ENCODE assay signal across 9 cellular contexts in the genomic region with DNA sequence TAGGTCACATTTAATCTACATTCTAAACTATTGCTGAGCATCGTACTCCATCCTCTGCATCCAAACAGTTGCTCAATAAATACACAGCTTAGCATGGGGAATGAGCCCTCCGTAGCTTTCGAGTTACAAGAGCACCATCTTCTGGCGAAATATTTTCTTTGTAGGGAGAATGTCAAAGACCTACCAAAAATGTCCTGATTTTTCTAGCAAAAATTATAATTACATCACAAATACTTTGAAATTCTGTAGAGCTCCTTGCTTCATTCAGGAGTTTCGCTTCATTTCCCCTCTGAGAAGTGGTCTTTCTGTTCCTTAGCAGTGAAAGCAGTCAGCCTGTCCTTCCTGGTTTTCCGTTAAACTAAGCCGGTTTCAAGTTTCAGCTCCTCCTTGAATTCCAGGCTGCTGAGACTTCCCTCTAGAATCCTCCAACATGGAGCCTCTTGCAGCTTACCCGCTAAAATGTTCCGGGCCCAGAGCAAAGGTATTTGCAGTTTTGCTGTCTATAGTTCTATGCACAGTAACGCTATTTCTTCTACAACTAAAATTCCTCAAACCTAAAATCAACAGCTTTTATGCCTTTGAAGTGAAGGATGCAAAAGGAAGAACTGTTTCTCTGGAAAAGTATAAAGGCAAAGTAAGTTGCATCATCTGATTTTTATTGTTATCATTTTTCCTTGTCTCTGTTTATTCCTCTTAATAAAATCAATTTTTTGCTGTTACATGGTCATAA. TPM values are rescaled to one million over a fixed set of nuclear protein-coding genes. Genes with fewer than 3 reads are reported as not detected.
A peak's percentile ranks its signal among the peaks of the same experiment; 100 is the strongest.
DNase-seq lines count a peak whose midpoint lies in the region; ATAC-seq and TF ChIP-seq lines count a peak whose summit lies in the region.
"Had no signal": no experiment of that assay in that cellular context is flagged by ENCODE, and none has a peak within 500 bp of the region (broad histone marks: within the 10 kb centered on the region; RNA-seq: fewer than 3 reads in every experiment).

A gene with protein sequence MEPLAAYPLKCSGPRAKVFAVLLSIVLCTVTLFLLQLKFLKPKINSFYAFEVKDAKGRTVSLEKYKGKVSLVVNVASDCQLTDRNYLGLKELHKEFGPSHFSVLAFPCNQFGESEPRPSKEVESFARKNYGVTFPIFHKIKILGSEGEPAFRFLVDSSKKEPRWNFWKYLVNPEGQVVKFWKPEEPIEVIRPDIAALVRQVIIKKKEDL (plus strand): TSS at position 409 of the 730 bp plus-strand sequence. CDS start 22 bp downstream, at position 431.

- H3K4me2 ChIP-seq in BLaER1 treated with 17β-estradiol and CSF1 and Interleukin-3, amounts not matched to agents 10 nM and 100 nM, result peak within 1 kb of the TSS in 9 of 11 experiments; percentile 14 to 46 (median 25); a peak in 9 of 22 replicates
- H3K4me2 ChIP-seq in PC-3 (ENCODE audit: low read length), result peak within 1 kb of the TSS; percentile 95

- peaks cover 16% of the 10 kb centered on the region for H3K79me2 ChIP-seq in PC-3 (ENCODE audit: low read length)

- no peaks in the 10 kb centered on the region for H3F3A ChIP-seq in PC-3 (ENCODE audit: low read length, unreplicated experiment)

- ATAC-seq in PC-3 (peak; percentile 91), lower lobe of right lung (peak; percentile 64 to 79), thoracic aorta (ENCODE audit: insufficient number of reproducible peaks, low FRiP score, low read depth) (peak; percentile 64)

- 0 out of 22 replicates have a peak within 1 kb of the TSS, but pooled peaks of 1 of the 11 experiments have one; percentile 24 for H3K9ac ChIP-seq in BLaER1 treated with 17β-estradiol and CSF1 and Interleukin-3, amounts not matched to agents 10 nM and 100 nM
- H3K9ac ChIP-seq in PC-3 (ENCODE audit: low read length) (peak within 1 kb of the TSS; percentile 78), duodenal mucosa (ENCODE audit: low read depth in 1 of 2, low read length in 2 of 2) (peak within 1 kb of the TSS in 1 of 2 donors; percentile 10)

- no peaks in the 10 kb centered on the region for H3K27me3 ChIP-seq in BLaER1 treated with 17β-estradiol and CSF1 and Interleukin-3, amounts not matched to agents 10 nM and 100 nM
- H3K27me3 ChIP-seq in PC-3 (ENCODE audit: low read length), result no peaks in the 10 kb centered on the region
- peaks cover 5 to 10% of the 10 kb centered on the region in 2 donors for H3K27me3 ChIP-seq in duodenal mucosa (ENCODE audit: control insufficient read depth in 1 of 2, insufficient read depth in 2 of 2, low read length in 2 of 2)
- H3K27me3 ChIP-seq in lower lobe of right lung (ENCODE audit: low read depth), result no peaks in the 10 kb centered on the region
- H3K27me3 ChIP-seq in thoracic aorta (replicated peaks; ENCODE audit: insufficient read depth), result no peaks in the 10 kb centered on the region

- peaks cover 9 to 16% (median 14%) of the 10 kb centered on the region in 11 experiments for H3K9me3 ChIP-seq in BLaER1 treated with 17β-estradiol and CSF1 and Interleukin-3, amounts not matched to agents 10 nM and 100 nM (replicated peaks in 1 of 11)
- H3K9me3 ChIP-seq in PC-3 (ENCODE audit: low read length) (no peaks in the 10 kb centered on the region), duodenal mucosa (ENCODE audit: control insufficient read depth in 1 of 2, low read length in 2 of 2) (no peaks in the 10 kb centered on the region), lower lobe of right lung (no peaks in the 10 kb centered on the region), thoracic aorta (no peaks in the 10 kb centered on the region)

- POLR2A ChIA-PET in PC-3 (lab: Charles Lee; ENCODE audit: unreplicated experiment), result interaction anchor here (0.6 to 0.7 kb wide), 3 partner anchors 12 to 447 kb away, joined by 3 to 4 read pairs (median 3); no protein-coding TSS in a partner anchor

- H3K36me3 ChIP-seq in BLaER1 treated with 17β-estradiol and CSF1 and Interleukin-3, amounts not matched to agents 10 nM and 100 nM, result no peaks in the 10 kb centered on the region
- H3K36me3 ChIP-seq in PC-3 (ENCODE audit: low read depth, low read length) (no peaks in the 10 kb centered on the region; the same call in 1 of the 2 replicates), duodenal mucosa (ENCODE audit: control insufficient read depth in 1 of 2, insufficient read depth in 2 of 2, low read length in 2 of 2) (no peaks in the 10 kb centered on the region), lower lobe of right lung (no peaks in the 10 kb centered on the region), thoracic aorta (no peaks in the 10 kb centered on the region)

- no peaks in the 10 kb centered on the region for H4K20me1 ChIP-seq in BLaER1 treated with 17β-estradiol and CSF1 and Interleukin-3, amounts not matched to agents 10 nM and 100 nM
- no peaks in the 10 kb centered on the region for H4K20me1 ChIP-seq in PC-3 (ENCODE audit: low read length)

- peak; percentile 91 for DNase-seq in HCEC 1CT
- DNase-seq in PC-3, result peak; percentile 72
- DNase-seq in lower lobe of right lung, result no peak
- DNase-seq in thoracic aorta (ENCODE audit: low spot score), result no peak
- no peak for DNase-seq in NCI-H1105 treated with DMSO at 0.1 percent for 48 hours (lab: John Stamatoyannopoulos, UW)
- DNase-seq in activated CD8-positive, alpha-beta memory T cell treated with anti-CD3 and anti-CD28 coated beads, Interleukin-2, amount 50 U/mL, for 48 hours, result no peak

- no peak within 1 kb of the TSS for H3K27ac ChIP-seq in BLaER1 treated with 17β-estradiol and CSF1 and Interleukin-3, amounts not matched to agents 10 nM and 100 nM
- H3K27ac ChIP-seq in PC-3 (ENCODE audit: low read length) (peak within 1 kb of the TSS; percentile 54), duodenal mucosa (ENCODE audit: low read depth, low read length) (no peak within 1 kb of the TSS), lower lobe of right lung (peak within 1 kb of the TSS; percentile 48), thoracic aorta (peak within 1 kb of the TSS; percentile 50 to 55)

- H3K4me1 ChIP-seq in BLaER1 treated with 17β-estradiol and CSF1 and Interleukin-3, amounts not matched to agents 10 nM and 100 nM, result peaks cover 3 to 23% (median 12%) of the 10 kb centered on the region in 10 experiments; a peak in 19 of 20 replicates
- H3K4me1 ChIP-seq in PC-3 (ENCODE audit: insufficient read depth, low read length) (peaks cover 12% of the 10 kb centered on the region), duodenal mucosa (ENCODE audit: control insufficient read depth in 1 of 2, insufficient read depth in 2 of 2, low read length in 2 of 2) (peaks cover 7% of the 10 kb centered on the region in 2 donors), lower lobe of right lung (no peaks in the 10 kb centered on the region), thoracic aorta (ENCODE audit: control insufficient read depth in 1 of 2, low read depth in 2 of 2) (peaks cover 2 to 7% of the 10 kb centered on the region in 2 donors)

- TF ChIP-seq CTCF in PC-3 (conservative IDR thresholded peaks at IDR 0.05; ENCODE audit: low read depth, low read length) (peak; percentile 88), lower lobe of right lung (IDR thresholded peaks at IDR 0.05) (peak; percentile 49), thoracic aorta (IDR thresholded peaks at IDR 0.05) (peak; percentile 52)

- CTCF ChIA-PET in PC-3 (lab: Charles Lee), result interaction anchor here (0.6 to 1.6 kb wide), 12 partner anchors 12 to 643 kb away, joined by 3 to 26 read pairs (median 3); no protein-coding TSS in a partner anchor

- no TSS peak for BruUV-seq in PC-3 (replicated peaks; lab: Mats Ljungman, UMichigan)

- H2AFZ ChIP-seq in PC-3 (ENCODE audit: low read length), result peak within 1 kb of the TSS; percentile 81

- intact Hi-C loops in PC-3 (cut with micrococcal nuclease), result loop anchor here (1.0 kb wide), 2 partner anchors 216 to 254 kb away; no protein-coding TSS in a partner anchor
- intact Hi-C loops in lower lobe of right lung (cut with DNase I), result no loop called here

- no peaks in the 10 kb centered on the region for H3K9me2 ChIP-seq in PC-3 (replicated peaks; ENCODE audit: low read length)

- no peak within 1 kb of the TSS for H3K4me3 ChIP-seq in BLaER1 treated with 17β-estradiol and CSF1 and Interleukin-3, amounts not matched to agents 10 nM and 100 nM
- peak within 1 kb of the TSS; percentile 91 for H3K4me3 ChIP-seq in PC-3 (ENCODE audit: low read length)
- H3K4me3 ChIP-seq in duodenal mucosa (ENCODE audit: low read depth in 1 of 2, low read length in 2 of 2), result peak within 1 kb of the TSS; percentile 55 to 61
- H3K4me3 ChIP-seq in lower lobe of right lung, result peak within 1 kb of the TSS; percentile 43
- H3K4me3 ChIP-seq in thoracic aorta, result peak within 1 kb of the TSS; percentile 71

RNA-seq across cellular contexts. Expression of the gene that starts here (rescaled TPM):
- total RNA-seq in PC-3 (2014; rRNA removed) (13.0 and 18.3 TPM in 2 replicates), lower lobe of right lung (10.8 TPM), thoracic aorta (10 to 100 TPM; 39.2 to 52.8 TPM)
- total RNA-seq: T-helper 1 cell treated with Interleukin-12 subunit alpha and Interleukin-12 subunit beta and Interleukin-4 antibody, amounts not matched to agents 30 ng/mL and 1 ng/mL, for 36 hours had no signal

Comparison
In these comparisons a context has a peak if more than half of its experiments do, and no peak if none do; other contexts are left out.
1. H3K27ac ChIP-seq: peak in PC-3 (single experiment), lower lobe of right lung (single experiment) and thoracic aorta (2 of 2); none in BLaER1 treated with 17β-estradiol and CSF1 and Interleukin-3, amounts not matched to agents 10 nM and 100 nM (0 of 11) and duodenal mucosa (single experiment).
2. H3K4me3 ChIP-seq: peak in PC-3 (single experiment), duodenal mucosa (2 of 2), lower lobe of right lung (single experiment) and thoracic aorta (single experiment); none in BLaER1 treated with 17β-estradiol and CSF1 and Interleukin-3, amounts not matched to agents 10 nM and 100 nM (0 of 10).
3. DNase-seq: peak in HCEC 1CT (single experiment) and PC-3 (single experiment); none in lower lobe of right lung (single experiment), thoracic aorta (single experiment), NCI-H1105 treated with DMSO at 0.1 percent for 48 hours (single experiment) and activated CD8-positive, alpha-beta memory T cell treated with anti-CD3 and anti-CD28 coated beads, Interleukin-2, amount 50 U/mL, for 48 hours (single experiment).
4. Peak in every context shown above with its lines, with median percentiles within 50 percentile points of each other: ATAC-seq and CTCF ChIP-seq.